In the genomic region with DNA sequence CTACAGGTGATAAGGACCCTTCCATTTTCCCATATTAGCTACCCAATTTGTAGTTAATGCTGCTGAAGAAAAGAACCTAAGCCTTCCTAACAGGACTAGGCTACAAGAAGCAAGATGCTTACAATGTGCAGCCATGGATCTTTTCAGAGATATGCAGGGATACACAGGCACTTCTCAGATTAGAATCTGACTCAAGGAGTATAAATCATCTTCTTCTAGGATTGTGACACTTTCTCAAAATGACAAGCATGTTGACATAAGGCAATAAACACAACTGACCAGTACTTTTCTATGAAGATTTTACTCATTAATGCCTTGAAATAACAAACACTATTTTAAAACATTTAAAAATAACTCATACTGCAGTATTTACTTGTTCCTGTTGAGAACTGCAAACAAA, we compare ENCODE assay signal across 31 cellular contexts.
"Had no signal": no experiment of that assay in that cellular context is flagged by ENCODE, and none has a peak within 500 bp of the region (broad histone marks: within the 10 kb centered on the region; RNA-seq: fewer than 3 reads in every experiment).

No MANE protein-coding gene starts in this region.

- H3K4me3 ChIP-seq: coronary artery, esophagus muscularis mucosa, gastroesophageal sphincter, heart left ventricle, hepatocyte, left lung, neural progenitor cell, right lobe of liver, smooth muscle cell, suprapubic skin, transverse colon, upper lobe of right lung, uterus had no signal

- H3K4me1 Mint-ChIP-seq: naive B cell; neural progenitor cell; stimulated activated naive CD8-positive, alpha-beta T cell treated with anti-CD3 and anti-CD28 coated beads, Interleukin-15, amount 100 ng/mL, for 72 hours had no signal

- DNase-seq: dermis blood vessel endothelial cell; effector memory CD4-positive, alpha-beta T cell; foreskin keratinocyte; heart left ventricle; left cardiac atrium; left lung; mesendoderm; midbrain; naive B cell; right lobe of liver; stimulated activated CD4-positive, alpha-beta T cell treated with anti-CD3 and anti-CD28 coated beads, Interleukin-12 subunit alpha, Interleukin-12 subunit beta, amount 100 ng/mL, for 4 hours; stimulated activated CD4-positive, alpha-beta T cell treated with anti-CD3 and anti-CD28 coated beads, Interleukin-1b, Interleukin-23, amount 100 ng/mL, for 48 hours; stimulated activated CD4-positive, alpha-beta T cell treated with anti-CD3 and anti-CD28 coated beads, Interleukin-4, amount 100 ng/mL, for 1 hour; stimulated activated CD8-positive, alpha-beta memory T cell treated with anti-CD3 and anti-CD28 coated beads, Interleukin-4, amount 100 ng/mL, for 48 hours; stimulated activated naive CD4-positive, alpha-beta T cell; stimulated activated naive CD8-positive, alpha-beta T cell treated with anti-CD3 and anti-CD28 coated beads, Interleukin-15, amount 100 ng/mL, for 72 hours; transverse colon; upper lobe of right lung; uterus had no signal

- H3K9me3 ChIP-seq: left lung, right lobe of liver, suprapubic skin, transverse colon, upper lobe of right lung, uterus had no signal

- H3K9me3 Mint-ChIP-seq: neural progenitor cell had no signal

- H3K36me3 ChIP-seq: esophagus muscularis mucosa, gastroesophageal sphincter, heart left ventricle, left lung, neural progenitor cell, right lobe of liver, suprapubic skin, transverse colon, upper lobe of right lung, uterus had no signal

- H3K79me2 ChIP-seq: hepatocyte, parathyroid adenoma had no signal

- H3K4me2 ChIP-seq: hepatocyte, neural progenitor cell, smooth muscle cell had no signal

- H3K4me1 ChIP-seq: heart left ventricle, left lung, neural progenitor cell, parathyroid adenoma, right lobe of liver, suprapubic skin, transverse colon, upper lobe of right lung, uterus had no signal

- H3K27me3 Mint-ChIP-seq: naive B cell; stimulated activated naive CD8-positive, alpha-beta T cell treated with anti-CD3 and anti-CD28 coated beads, Interleukin-15, amount 100 ng/mL, for 72 hours had no signal

- H3K27ac ChIP-seq: coronary artery, esophagus muscularis mucosa, foreskin keratinocyte, gastroesophageal sphincter, heart left ventricle, hepatocyte, left lung, neural progenitor cell, parathyroid adenoma, right lobe of liver, suprapubic skin, transverse colon, upper lobe of right lung, uterus had no signal

- H3K4me3 Mint-ChIP-seq: naive B cell; natural killer cell treated with Interleukin-12 subunit alpha and Interleukin-12 subunit beta and Interleukin-15 and Interleukin-18, amount 100 ng/mL, for 72 hours; neural progenitor cell; stimulated activated naive CD8-positive, alpha-beta T cell treated with anti-CD3 and anti-CD28 coated beads, Interleukin-15, amount 100 ng/mL, for 72 hours had no signal

- H3K36me3 Mint-ChIP-seq: neural progenitor cell had no signal

- H2AFZ ChIP-seq: hepatocyte, neural progenitor cell, parathyroid adenoma had no signal

- H3K27me3 ChIP-seq: esophagus muscularis mucosa, foreskin keratinocyte, gastroesophageal sphincter, hepatocyte, left lung, neural progenitor cell, right lobe of liver, suprapubic skin, transverse colon, upper lobe of right lung, uterus had no signal

- FAIRE-seq: endothelial cell of umbilical vein, islet of Langerhans had no signal

- H3K9ac ChIP-seq: neural progenitor cell, parathyroid adenoma had no signal

- H3K27ac Mint-ChIP-seq: naive B cell; natural killer cell treated with Interleukin-12 subunit alpha and Interleukin-12 subunit beta and Interleukin-15 and Interleukin-18, amount 100 ng/mL, for 72 hours; neural progenitor cell; progenitor cell of endocrine pancreas; stimulated activated naive CD8-positive, alpha-beta T cell treated with anti-CD3 and anti-CD28 coated beads, Interleukin-15, amount 100 ng/mL, for 72 hours had no signal

- ATAC-seq: foreskin keratinocyte; gastroesophageal sphincter; heart left ventricle; left cardiac atrium; left lung; natural killer cell treated with Interleukin-12 subunit alpha and Interleukin-12 subunit beta and Interleukin-15 and Interleukin-18, amount 100 ng/mL, for 72 hours; right lobe of liver; stimulated activated naive CD8-positive, alpha-beta T cell treated with anti-CD3 and anti-CD28 coated beads, Interleukin-15, amount 100 ng/mL, for 72 hours; upper lobe of right lung had no signal
